28 cellular contexts compared by ENCODE assay signal in genomic region chr15:87656373-87656772, GRCh38.
"Had no signal": no experiment of that assay in that cellular context is flagged by ENCODE, and none has a peak within 500 bp of the region (broad histone marks: within the 10 kb centered on the region; RNA-seq: fewer than 3 reads in every experiment).

No MANE protein-coding gene starts in this region.

- ATAC-seq: naive thymus-derived CD8-positive, alpha-beta T cell; natural killer cell treated with Interleukin-12 subunit alpha and Interleukin-12 subunit beta and Interleukin-15 and Interleukin-18, amount 100 ng/mL, for 72 hours; pancreas; right cardiac atrium; right lobe of liver; stimulated activated memory B cell treated with anti-CD40 and anti-IgM and Interleukin-4, amounts not matched to agents 10 μg/mL and 1 μg/mL and 100 μg/mL, for 72 hours; stimulated activated naive CD8-positive, alpha-beta T cell treated with anti-CD3 and anti-CD28 coated beads, Interleukin-15, amount 100 ng/mL, for 72 hours; stimulated activated naive CD8-positive, alpha-beta T cell treated with anti-CD3 and anti-CD28 coated beads, Interleukin-15, Interleukin-2, amounts not matched to agents 100 U/mL and 50 U/mL, for 24 hours; upper lobe of right lung had no signal

- H3K36me3 ChIP-seq: neutrophil, pancreas, prostate gland, right lobe of liver, sigmoid colon, suprapubic skin, tibial artery, transverse colon, upper lobe of right lung, uterus had no signal

- H3K27me3 ChIP-seq: neutrophil, pancreas, right lobe of liver, sigmoid colon, suprapubic skin, testis, tibial artery, transverse colon, upper lobe of right lung, uterus had no signal

- H3K27ac ChIP-seq: neutrophil, pancreas, prostate gland, right lobe of liver, sigmoid colon, suprapubic skin, testis, tibial artery, transverse colon, upper lobe of right lung, uterus had no signal

- H3K9me3 ChIP-seq: neutrophil, pancreas, prostate gland, right lobe of liver, sigmoid colon, suprapubic skin, testis, tibial artery, transverse colon, upper lobe of right lung, uterus had no signal

- H3K4me1 ChIP-seq: pancreas, prostate gland, right lobe of liver, sigmoid colon, suprapubic skin, testis, transverse colon, upper lobe of right lung, uterus had no signal

- H3K4me3 ChIP-seq: pancreas, prostate gland, right lobe of liver, sigmoid colon, suprapubic skin, testis, tibial artery, transverse colon, upper lobe of right lung, uterus had no signal

- DNase-seq: naive B cell; naive thymus-derived CD8-positive, alpha-beta T cell; nephron progenitor cell; nucleus accumbens; pancreas; right cardiac atrium; right lobe of liver; sigmoid colon; small intestine; stimulated activated CD4-positive, alpha-beta T cell treated with anti-CD3 and anti-CD28 coated beads, Interleukin-15, amount 100 ng/mL, for 24 hours; stimulated activated CD4-positive, alpha-beta T cell treated with anti-CD3 and anti-CD28 coated beads, Interleukin-2, amount 100 ng/mL, for 24 hours; stimulated activated CD4-positive, alpha-beta T cell treated with anti-CD3 and anti-CD28 coated beads, Interleukin-2, amount 100 ng/mL, for 48 hours; stimulated activated CD4-positive, alpha-beta T cell treated with anti-CD3 and anti-CD28 coated beads, Interleukin-4, amount 100 ng/mL, for 4 hours; stimulated activated CD8-positive, alpha-beta memory T cell treated with anti-CD3 and anti-CD28 coated beads, Interleukin-4, amount 100 ng/mL, for 48 hours; stimulated activated naive CD4-positive, alpha-beta T cell; stimulated activated naive CD8-positive, alpha-beta T cell treated with anti-CD3 and anti-CD28 coated beads, Interleukin-15, amount 100 ng/mL, for 72 hours; stimulated activated naive CD8-positive, alpha-beta T cell treated with anti-CD3 and anti-CD28 coated beads, Interleukin-15, Interleukin-2, amounts not matched to agents 100 U/mL and 50 U/mL, for 24 hours; substantia nigra; testis; tibial artery; transverse colon; upper lobe of right lung; uterus had no signal
